Comparison of ENCODE assay signal across 9 cellular contexts in the genomic region with DNA sequence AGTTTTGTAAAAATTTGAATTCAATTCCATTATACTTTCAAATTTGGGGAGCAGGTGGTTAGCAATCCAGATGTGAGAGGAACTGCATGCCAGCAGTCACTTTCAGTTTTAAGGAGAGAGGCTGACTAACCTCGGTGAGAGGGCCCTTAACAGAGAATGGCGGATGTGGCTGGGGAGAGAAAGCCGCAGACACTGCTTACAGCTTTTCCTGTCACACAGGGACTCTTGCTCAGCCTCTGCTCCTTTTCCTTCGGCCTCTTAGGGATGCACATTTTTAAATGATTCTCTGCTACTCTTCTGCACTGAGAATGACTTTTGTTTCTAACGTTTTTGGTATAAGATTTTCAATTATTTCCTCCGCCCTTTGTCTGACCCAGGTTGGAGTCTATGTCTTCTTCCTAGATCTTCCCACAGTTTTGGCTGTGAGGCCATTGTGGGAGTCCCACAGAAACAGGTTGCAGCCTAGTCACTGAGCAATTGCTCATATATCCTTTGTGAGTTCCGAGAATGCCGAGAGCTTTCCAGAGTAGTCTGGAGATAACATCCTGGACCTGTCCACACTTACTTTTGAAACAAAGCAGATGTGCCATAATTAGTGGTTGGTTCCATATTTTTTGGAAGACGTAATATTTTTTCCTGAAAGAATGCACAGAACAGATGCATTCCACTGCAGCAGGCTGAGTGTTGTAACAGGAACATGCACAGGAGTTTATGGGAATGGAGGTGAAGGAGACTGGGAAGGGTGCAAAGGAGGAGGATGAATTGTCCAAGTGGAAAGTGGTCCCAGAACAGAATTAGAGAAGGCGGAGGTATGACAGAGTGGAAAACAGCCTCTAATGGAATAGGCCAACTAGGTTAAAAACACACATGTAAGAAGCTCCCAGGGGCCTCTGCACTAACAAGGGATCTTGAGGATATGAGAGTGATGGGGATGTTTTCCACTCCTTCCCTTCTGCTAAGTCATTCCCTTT.
DNase-seq lines count a peak whose midpoint lies in the region; ATAC-seq and TF ChIP-seq lines count a peak whose summit lies in the region.
"Had no signal": no experiment of that assay in that cellular context is flagged by ENCODE, and none has a peak within 500 bp of the region (broad histone marks: within the 10 kb centered on the region; RNA-seq: fewer than 3 reads in every experiment).

No MANE protein-coding gene starts in this region.

- peaks cover 53% of the 10 kb centered on the region for H3K4me1 Mint-ChIP-seq in activated naive CD8-positive, alpha-beta T cell treated with anti-CD3 and anti-CD28 coated beads, Interleukin-2, amount 50 U/mL, for 24 hours
- H3K4me1 Mint-ChIP-seq in neural crest cell = peaks cover 5% of the 10 kb centered on the region

- peak overlapping the region; percentile 54 for H3K4me3 Mint-ChIP-seq in activated naive CD8-positive, alpha-beta T cell treated with anti-CD3 and anti-CD28 coated beads, Interleukin-2, amount 50 U/mL, for 24 hours
- H3K4me3 Mint-ChIP-seq in neural crest cell = no peak overlapping the region

- H3K36me3 Mint-ChIP-seq in activated naive CD8-positive, alpha-beta T cell treated with anti-CD3 and anti-CD28 coated beads, Interleukin-2, amount 50 U/mL, for 24 hours (ENCODE audit: low read depth) = no peaks in the 10 kb centered on the region
- H3K36me3 Mint-ChIP-seq in neural crest cell (ENCODE audit: low read depth) = no peaks in the 10 kb centered on the region

- H3K27ac ChIP-seq in upper lobe of right lung = peak overlapping the region; percentile 17
- H3K27ac ChIP-seq: VCaP had no signal

- intact Hi-C loops in upper lobe of right lung (cut with DNase I) = no loop called here

- H3K9me3 Mint-ChIP-seq in activated naive CD8-positive, alpha-beta T cell treated with anti-CD3 and anti-CD28 coated beads, Interleukin-2, amount 50 U/mL, for 24 hours = no peaks in the 10 kb centered on the region
- H3K9me3 Mint-ChIP-seq in neural crest cell = no peaks in the 10 kb centered on the region

- H3K4me1 ChIP-seq in upper lobe of right lung = peaks cover 17% of the 10 kb centered on the region

- no peak for TF ChIP-seq CTCF in neural crest cell (conservative IDR thresholded peaks at IDR 0.05)
- TF ChIP-seq CTCF in upper lobe of right lung (IDR thresholded peaks at IDR 0.05) = no peak

- peak; percentile 98 for ATAC-seq in GM18511 (IDR thresholded peaks at IDR 0.05; ENCODE audit: unreplicated experiment)
- ATAC-seq in HG02798 (IDR thresholded peaks at IDR 0.05; ENCODE audit: poor library complexity, unreplicated experiment) = peak; percentile 95
- peak; percentile 95 for ATAC-seq in SK-N-SH treated with all-trans-retinoic acid at 6 μM for 48 hours
- ATAC-seq in activated naive CD8-positive, alpha-beta T cell treated with anti-CD3 and anti-CD28 coated beads, Interleukin-2, amount 50 U/mL, for 24 hours = peak; percentile 90
- ATAC-seq in upper lobe of right lung = peak; percentile 49

- H3K4me3 ChIP-seq in upper lobe of right lung = no peak overlapping the region

- no peaks in the 10 kb centered on the region for H3K9me3 ChIP-seq in upper lobe of right lung

- no peaks in the 10 kb centered on the region for H3K27me3 ChIP-seq in upper lobe of right lung

- H3K27ac Mint-ChIP-seq in activated naive CD8-positive, alpha-beta T cell treated with anti-CD3 and anti-CD28 coated beads, Interleukin-2, amount 50 U/mL, for 24 hours = peak overlapping the region; percentile 94
- H3K27ac Mint-ChIP-seq in neural crest cell (ENCODE audit: unreplicated experiment) = peak overlapping the region; percentile 2

- no peaks in the 10 kb centered on the region for H3K36me3 ChIP-seq in upper lobe of right lung

- DNase-seq in activated naive CD8-positive, alpha-beta T cell treated with anti-CD3 and anti-CD28 coated beads, Interleukin-2, amount 50 U/mL, for 24 hours = peak; percentile 72
- DNase-seq in neural crest cell (ENCODE audit: low read depth, low spot score) = no peak
- DNase-seq in upper lobe of right lung = no peak
- no peak for DNase-seq in NCI-H2227 (lab: John Stamatoyannopoulos, UW; ENCODE audit: unreplicated experiment)
- no peak for DNase-seq in DMS114 treated with DMSO at 0.1 percent for 48 hours (lab: John Stamatoyannopoulos, UW; ENCODE audit: unreplicated experiment)

- no peaks in the 10 kb centered on the region for H3K27me3 Mint-ChIP-seq in activated naive CD8-positive, alpha-beta T cell treated with anti-CD3 and anti-CD28 coated beads, Interleukin-2, amount 50 U/mL, for 24 hours
- no peaks in the 10 kb centered on the region for H3K27me3 Mint-ChIP-seq in neural crest cell (ENCODE audit: low read depth)

TF ChIP-seq in SK-N-SH treated with all-trans-retinoic acid at 6 μM for 48 hours, 23 proteins besides CTCF, POLR2A, EP300 and RAD21 (continues in another document):
- TF ChIP-seq BACH2 (CRISPR knock-in tag; IDR thresholded peaks at IDR 0.05; ENCODE audit: borderline replicate concordance) = no peak
- no peak for TF ChIP-seq RARB (CRISPR knock-in tag; IDR thresholded peaks at IDR 0.05)
- TF ChIP-seq ZC3H10 (CRISPR knock-in tag; IDR thresholded peaks at IDR 0.05) = peak; percentile 62; the same call in 1 of the 2 replicates
- TF ChIP-seq SNAI2 (CRISPR knock-in tag; IDR thresholded peaks at IDR 0.05) = peak; percentile 98
- peak; percentile 82 for TF ChIP-seq ZFP3 (CRISPR knock-in tag; IDR thresholded peaks at IDR 0.05)
- TF ChIP-seq POU6F1 (CRISPR knock-in tag; IDR thresholded peaks at IDR 0.05; ENCODE audit: borderline replicate concordance, low read depth) = no peak; the same call in 1 of the 2 replicates
- TF ChIP-seq ISL1 (CRISPR knock-in tag; IDR thresholded peaks at IDR 0.05) = peak; percentile 95
- TF ChIP-seq ESRRG (CRISPR knock-in tag; IDR thresholded peaks at IDR 0.05) = no peak; the same call in 1 of the 2 replicates
- TF ChIP-seq, protein P1, sequence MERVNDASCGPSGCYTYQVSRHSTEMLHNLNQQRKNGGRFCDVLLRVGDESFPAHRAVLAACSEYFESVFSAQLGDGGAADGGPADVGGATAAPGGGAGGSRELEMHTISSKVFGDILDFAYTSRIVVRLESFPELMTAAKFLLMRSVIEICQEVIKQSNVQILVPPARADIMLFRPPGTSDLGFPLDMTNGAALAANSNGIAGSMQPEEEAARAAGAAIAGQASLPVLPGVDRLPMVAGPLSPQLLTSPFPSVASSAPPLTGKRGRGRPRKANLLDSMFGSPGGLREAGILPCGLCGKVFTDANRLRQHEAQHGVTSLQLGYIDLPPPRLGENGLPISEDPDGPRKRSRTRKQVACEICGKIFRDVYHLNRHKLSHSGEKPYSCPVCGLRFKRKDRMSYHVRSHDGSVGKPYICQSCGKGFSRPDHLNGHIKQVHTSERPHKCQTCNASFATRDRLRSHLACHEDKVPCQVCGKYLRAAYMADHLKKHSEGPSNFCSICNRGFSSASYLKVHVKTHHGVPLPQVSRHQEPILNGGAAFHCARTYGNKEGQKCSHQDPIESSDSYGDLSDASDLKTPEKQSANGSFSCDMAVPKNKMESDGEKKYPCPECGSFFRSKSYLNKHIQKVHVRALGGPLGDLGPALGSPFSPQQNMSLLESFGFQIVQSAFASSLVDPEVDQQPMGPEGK (CRISPR knock-in tag; IDR thresholded peaks at IDR 0.05; ENCODE audit: borderline replicate concordance) = 0 out of 2 replicates have a peak, but pooled peaks have one; percentile 20
- TF ChIP-seq CSDC2 (CRISPR knock-in tag; IDR thresholded peaks at IDR 0.05) = 0 out of 2 replicates have a peak, but pooled peaks have one; percentile 59
- no peak for TF ChIP-seq ZFP30 (CRISPR knock-in tag; IDR thresholded peaks at IDR 0.05)
- peak; percentile 96 for TF ChIP-seq CREB5 (CRISPR knock-in tag; IDR thresholded peaks at IDR 0.05; ENCODE audit: low read depth)
- no peak for TF ChIP-seq OSR1 (CRISPR knock-in tag; IDR thresholded peaks at IDR 0.05)
- peak; percentile 63; the same call in 1 of the 2 replicates for TF ChIP-seq GLIS3 (CRISPR knock-in tag; IDR thresholded peaks at IDR 0.05)
- TF ChIP-seq ZNF70 (CRISPR knock-in tag; IDR thresholded peaks at IDR 0.05) = no peak
- TF ChIP-seq ZNF8 (CRISPR knock-in tag; IDR thresholded peaks at IDR 0.05) = no peak
